1 cellular context compared by ENCODE assay signal in the genomic region with DNA sequence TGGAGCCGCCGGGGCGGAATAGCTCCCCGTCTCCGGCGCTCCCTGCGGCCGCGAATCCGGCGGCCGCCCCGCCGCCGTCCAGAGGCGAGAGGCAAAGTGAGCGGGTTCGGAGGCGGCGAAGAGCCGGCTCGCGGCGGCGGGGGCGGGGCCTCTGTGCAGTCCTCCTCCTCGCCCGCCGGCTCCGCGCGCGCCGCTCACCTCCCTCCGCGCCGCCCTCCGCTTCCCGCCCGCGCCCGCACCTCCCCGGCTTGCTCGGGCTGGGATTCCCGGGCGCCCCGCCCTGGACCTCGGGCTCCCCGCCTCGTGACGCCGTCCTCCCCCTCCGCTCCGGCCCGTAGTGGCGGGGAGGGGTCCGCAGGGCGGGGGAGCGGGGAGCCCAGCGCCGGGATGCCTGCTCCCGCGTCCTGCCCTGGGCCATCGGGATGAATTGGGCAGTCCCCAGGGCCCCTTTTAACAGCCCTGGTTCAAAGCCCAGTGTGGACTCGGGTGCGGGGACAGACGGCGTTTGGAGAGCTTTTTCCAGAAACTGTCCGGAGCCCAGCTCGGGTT.
A peak's percentile ranks its signal among the peaks of the same experiment; 100 is the strongest.
TF ChIP-seq lines count a peak whose summit lies in the region.

A gene with protein sequence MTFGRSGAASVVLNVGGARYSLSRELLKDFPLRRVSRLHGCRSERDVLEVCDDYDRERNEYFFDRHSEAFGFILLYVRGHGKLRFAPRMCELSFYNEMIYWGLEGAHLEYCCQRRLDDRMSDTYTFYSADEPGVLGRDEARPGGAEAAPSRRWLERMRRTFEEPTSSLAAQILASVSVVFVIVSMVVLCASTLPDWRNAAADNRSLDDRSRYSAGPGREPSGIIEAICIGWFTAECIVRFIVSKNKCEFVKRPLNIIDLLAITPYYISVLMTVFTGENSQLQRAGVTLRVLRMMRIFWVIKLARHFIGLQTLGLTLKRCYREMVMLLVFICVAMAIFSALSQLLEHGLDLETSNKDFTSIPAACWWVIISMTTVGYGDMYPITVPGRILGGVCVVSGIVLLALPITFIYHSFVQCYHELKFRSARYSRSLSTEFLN (minus strand): TSS at position 98 of the 549 bp plus-strand sequence. CDS start 481 bp downstream, outside the sequence.

TF ChIP-seq in WTC11, 78 proteins besides CTCF, POLR2A, EP300 and RAD21 (continued from another document and continues in another):
- TF ChIP-seq ZNF416 (CRISPR knock-in tag; IDR thresholded peaks at IDR 0.05) (no peak), NFYB (CRISPR knock-in tag; conservative IDR thresholded peaks at IDR 0.05; ENCODE audit: low read depth) (no peak), ZBTB21 (CRISPR knock-in tag; IDR thresholded peaks at IDR 0.05; ENCODE audit: borderline replicate concordance) (peak; percentile 51; the same call in 1 of the 2 replicates), EMX1 (CRISPR knock-in tag; IDR thresholded peaks at IDR 0.05) (no peak), CREM (CRISPR knock-in tag; IDR thresholded peaks at IDR 0.05) (no peak), KAT7 (CRISPR knock-in tag; IDR thresholded peaks at IDR 0.05; ENCODE audit: borderline replicate concordance) (peak; percentile 62; the same call in 1 of the 2 replicates), TEAD4 (CRISPR knock-in tag; IDR thresholded peaks at IDR 0.05) (no peak), FOXK1 (CRISPR knock-in tag; IDR thresholded peaks at IDR 0.05) (peak; percentile 15; the same call in 1 of the 2 replicates), NFATC4 (CRISPR knock-in tag; IDR thresholded peaks at IDR 0.05) (no peak), SP1 (CRISPR knock-in tag; conservative IDR thresholded peaks at IDR 0.05) (peak; percentile 46; the same call in 1 of the 2 replicates), NR2C2 (CRISPR knock-in tag; IDR thresholded peaks at IDR 0.05) (no peak), ESRRA (CRISPR knock-in tag; IDR thresholded peaks at IDR 0.05; ENCODE audit: borderline replicate concordance) (no peak), TP53 (CRISPR knock-in tag; IDR thresholded peaks at IDR 0.05) (no peak), SOX15 (CRISPR knock-in tag; IDR thresholded peaks at IDR 0.05) (no peak), GRHL2 (CRISPR knock-in tag; IDR thresholded peaks at IDR 0.05; ENCODE audit: insufficient replicate concordance, severe bottlenecking) (no peak), TCF7 (CRISPR knock-in tag; IDR thresholded peaks at IDR 0.05; ENCODE audit: low read depth) (no peak), MXD4 (CRISPR knock-in tag; IDR thresholded peaks at IDR 0.05; ENCODE audit: borderline replicate concordance) (no peak), ZNF121 (CRISPR knock-in tag; IDR thresholded peaks at IDR 0.05) (no peak), ZNF396 (CRISPR knock-in tag; IDR thresholded peaks at IDR 0.05; ENCODE audit: borderline replicate concordance) (no peak), ZNF232 (CRISPR knock-in tag; IDR thresholded peaks at IDR 0.05) (no peak), OVOL2 (CRISPR knock-in tag; IDR thresholded peaks at IDR 0.05; ENCODE audit: borderline replicate concordance) (no peak)
- TF ChIP-seq, protein P1, sequence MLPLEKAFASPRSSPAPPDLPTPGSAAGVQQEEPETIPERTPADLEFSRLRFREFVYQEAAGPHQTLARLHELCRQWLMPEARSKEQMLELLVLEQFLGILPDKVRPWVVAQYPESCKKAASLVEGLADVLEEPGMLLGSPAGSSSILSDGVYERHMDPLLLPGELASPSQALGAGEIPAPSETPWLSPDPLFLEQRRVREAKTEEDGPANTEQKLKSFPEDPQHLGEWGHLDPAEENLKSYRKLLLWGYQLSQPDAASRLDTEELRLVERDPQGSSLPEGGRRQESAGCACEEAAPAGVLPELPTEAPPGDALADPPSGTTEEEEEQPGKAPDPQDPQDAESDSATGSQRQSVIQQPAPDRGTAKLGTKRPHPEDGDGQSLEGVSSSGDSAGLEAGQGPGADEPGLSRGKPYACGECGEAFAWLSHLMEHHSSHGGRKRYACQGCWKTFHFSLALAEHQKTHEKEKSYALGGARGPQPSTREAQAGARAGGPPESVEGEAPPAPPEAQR (CRISPR knock-in tag; IDR thresholded peaks at IDR 0.05): no peak
- TF ChIP-seq, protein P2, sequence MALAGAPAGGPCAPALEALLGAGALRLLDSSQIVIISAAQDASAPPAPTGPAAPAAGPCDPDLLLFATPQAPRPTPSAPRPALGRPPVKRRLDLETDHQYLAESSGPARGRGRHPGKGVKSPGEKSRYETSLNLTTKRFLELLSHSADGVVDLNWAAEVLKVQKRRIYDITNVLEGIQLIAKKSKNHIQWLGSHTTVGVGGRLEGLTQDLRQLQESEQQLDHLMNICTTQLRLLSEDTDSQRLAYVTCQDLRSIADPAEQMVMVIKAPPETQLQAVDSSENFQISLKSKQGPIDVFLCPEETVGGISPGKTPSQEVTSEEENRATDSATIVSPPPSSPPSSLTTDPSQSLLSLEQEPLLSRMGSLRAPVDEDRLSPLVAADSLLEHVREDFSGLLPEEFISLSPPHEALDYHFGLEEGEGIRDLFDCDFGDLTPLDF (CRISPR knock-in tag; IDR thresholded peaks at IDR 0.05): no peak
- TF ChIP-seq, protein P3, sequence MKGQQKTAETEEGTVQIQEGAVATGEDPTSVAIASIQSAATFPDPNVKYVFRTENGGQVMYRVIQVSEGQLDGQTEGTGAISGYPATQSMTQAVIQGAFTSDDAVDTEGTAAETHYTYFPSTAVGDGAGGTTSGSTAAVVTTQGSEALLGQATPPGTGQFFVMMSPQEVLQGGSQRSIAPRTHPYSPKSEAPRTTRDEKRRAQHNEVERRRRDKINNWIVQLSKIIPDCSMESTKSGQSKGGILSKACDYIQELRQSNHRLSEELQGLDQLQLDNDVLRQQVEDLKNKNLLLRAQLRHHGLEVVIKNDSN (CRISPR knock-in tag; IDR thresholded peaks at IDR 0.05): peak; percentile 12; the same call in 1 of the 2 replicates
- TF ChIP-seq, protein P4, sequence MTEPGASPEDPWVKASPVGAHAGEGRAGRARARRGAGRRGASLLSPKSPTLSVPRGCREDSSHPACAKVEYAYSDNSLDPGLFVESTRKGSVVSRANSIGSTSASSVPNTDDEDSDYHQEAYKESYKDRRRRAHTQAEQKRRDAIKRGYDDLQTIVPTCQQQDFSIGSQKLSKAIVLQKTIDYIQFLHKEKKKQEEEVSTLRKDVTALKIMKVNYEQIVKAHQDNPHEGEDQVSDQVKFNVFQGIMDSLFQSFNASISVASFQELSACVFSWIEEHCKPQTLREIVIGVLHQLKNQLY (CRISPR knock-in tag; IDR thresholded peaks at IDR 0.05): no peak
- TF ChIP-seq, protein P5, sequence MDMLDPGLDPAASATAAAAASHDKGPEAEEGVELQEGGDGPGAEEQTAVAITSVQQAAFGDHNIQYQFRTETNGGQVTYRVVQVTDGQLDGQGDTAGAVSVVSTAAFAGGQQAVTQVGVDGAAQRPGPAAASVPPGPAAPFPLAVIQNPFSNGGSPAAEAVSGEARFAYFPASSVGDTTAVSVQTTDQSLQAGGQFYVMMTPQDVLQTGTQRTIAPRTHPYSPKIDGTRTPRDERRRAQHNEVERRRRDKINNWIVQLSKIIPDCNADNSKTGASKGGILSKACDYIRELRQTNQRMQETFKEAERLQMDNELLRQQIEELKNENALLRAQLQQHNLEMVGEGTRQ (CRISPR knock-in tag; IDR thresholded peaks at IDR 0.05): peak; percentile 49
- TF ChIP-seq, protein P6, sequence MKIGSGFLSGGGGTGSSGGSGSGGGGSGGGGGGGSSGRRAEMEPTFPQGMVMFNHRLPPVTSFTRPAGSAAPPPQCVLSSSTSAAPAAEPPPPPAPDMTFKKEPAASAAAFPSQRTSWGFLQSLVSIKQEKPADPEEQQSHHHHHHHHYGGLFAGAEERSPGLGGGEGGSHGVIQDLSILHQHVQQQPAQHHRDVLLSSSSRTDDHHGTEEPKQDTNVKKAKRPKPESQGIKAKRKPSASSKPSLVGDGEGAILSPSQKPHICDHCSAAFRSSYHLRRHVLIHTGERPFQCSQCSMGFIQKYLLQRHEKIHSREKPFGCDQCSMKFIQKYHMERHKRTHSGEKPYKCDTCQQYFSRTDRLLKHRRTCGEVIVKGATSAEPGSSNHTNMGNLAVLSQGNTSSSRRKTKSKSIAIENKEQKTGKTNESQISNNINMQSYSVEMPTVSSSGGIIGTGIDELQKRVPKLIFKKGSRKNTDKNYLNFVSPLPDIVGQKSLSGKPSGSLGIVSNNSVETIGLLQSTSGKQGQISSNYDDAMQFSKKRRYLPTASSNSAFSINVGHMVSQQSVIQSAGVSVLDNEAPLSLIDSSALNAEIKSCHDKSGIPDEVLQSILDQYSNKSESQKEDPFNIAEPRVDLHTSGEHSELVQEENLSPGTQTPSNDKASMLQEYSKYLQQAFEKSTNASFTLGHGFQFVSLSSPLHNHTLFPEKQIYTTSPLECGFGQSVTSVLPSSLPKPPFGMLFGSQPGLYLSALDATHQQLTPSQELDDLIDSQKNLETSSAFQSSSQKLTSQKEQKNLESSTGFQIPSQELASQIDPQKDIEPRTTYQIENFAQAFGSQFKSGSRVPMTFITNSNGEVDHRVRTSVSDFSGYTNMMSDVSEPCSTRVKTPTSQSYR (CRISPR knock-in tag; IDR thresholded peaks at IDR 0.05): no peak
- TF ChIP-seq, protein P7, sequence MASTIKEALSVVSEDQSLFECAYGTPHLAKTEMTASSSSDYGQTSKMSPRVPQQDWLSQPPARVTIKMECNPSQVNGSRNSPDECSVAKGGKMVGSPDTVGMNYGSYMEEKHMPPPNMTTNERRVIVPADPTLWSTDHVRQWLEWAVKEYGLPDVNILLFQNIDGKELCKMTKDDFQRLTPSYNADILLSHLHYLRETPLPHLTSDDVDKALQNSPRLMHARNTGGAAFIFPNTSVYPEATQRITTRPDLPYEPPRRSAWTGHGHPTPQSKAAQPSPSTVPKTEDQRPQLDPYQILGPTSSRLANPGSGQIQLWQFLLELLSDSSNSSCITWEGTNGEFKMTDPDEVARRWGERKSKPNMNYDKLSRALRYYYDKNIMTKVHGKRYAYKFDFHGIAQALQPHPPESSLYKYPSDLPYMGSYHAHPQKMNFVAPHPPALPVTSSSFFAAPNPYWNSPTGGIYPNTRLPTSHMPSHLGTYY (CRISPR knock-in tag; IDR thresholded peaks at IDR 0.05): no peak
- TF ChIP-seq, protein P8, sequence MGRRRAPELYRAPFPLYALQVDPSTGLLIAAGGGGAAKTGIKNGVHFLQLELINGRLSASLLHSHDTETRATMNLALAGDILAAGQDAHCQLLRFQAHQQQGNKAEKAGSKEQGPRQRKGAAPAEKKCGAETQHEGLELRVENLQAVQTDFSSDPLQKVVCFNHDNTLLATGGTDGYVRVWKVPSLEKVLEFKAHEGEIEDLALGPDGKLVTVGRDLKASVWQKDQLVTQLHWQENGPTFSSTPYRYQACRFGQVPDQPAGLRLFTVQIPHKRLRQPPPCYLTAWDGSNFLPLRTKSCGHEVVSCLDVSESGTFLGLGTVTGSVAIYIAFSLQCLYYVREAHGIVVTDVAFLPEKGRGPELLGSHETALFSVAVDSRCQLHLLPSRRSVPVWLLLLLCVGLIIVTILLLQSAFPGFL (CRISPR knock-in tag; IDR thresholded peaks at IDR 0.05; ENCODE audit: borderline replicate concordance): no peak
- TF ChIP-seq, protein P9, sequence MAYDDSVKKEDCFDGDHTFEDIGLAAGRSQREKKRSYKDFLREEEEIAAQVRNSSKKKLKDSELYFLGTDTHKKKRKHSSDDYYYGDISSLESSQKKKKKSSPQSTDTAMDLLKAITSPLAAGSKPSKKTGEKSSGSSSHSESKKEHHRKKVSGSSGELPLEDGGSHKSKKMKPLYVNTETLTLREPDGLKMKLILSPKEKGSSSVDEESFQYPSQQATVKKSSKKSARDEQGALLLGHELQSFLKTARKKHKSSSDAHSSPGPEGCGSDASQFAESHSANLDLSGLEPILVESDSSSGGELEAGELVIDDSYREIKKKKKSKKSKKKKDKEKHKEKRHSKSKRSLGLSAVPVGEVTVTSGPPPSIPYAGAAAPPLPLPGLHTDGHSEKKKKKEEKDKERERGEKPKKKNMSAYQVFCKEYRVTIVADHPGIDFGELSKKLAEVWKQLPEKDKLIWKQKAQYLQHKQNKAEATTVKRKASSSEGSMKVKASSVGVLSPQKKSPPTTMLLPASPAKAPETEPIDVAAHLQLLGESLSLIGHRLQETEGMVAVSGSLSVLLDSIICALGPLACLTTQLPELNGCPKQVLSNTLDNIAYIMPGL (CRISPR knock-in tag; IDR thresholded peaks at IDR 0.05): no peak
- TF ChIP-seq, protein P10, sequence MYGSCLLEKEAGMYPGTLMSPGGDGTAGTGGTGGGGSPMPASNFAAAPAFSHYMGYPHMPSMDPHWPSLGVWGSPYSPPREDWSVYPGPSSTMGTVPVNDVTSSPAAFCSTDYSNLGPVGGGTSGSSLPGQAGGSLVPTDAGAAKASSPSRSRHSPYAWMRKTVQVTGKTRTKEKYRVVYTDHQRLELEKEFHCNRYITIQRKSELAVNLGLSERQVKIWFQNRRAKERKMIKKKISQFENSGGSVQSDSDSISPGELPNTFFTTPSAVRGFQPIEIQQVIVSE (CRISPR knock-in tag; IDR thresholded peaks at IDR 0.05; ENCODE audit: borderline replicate concordance): no peak
- TF ChIP-seq, protein P11, sequence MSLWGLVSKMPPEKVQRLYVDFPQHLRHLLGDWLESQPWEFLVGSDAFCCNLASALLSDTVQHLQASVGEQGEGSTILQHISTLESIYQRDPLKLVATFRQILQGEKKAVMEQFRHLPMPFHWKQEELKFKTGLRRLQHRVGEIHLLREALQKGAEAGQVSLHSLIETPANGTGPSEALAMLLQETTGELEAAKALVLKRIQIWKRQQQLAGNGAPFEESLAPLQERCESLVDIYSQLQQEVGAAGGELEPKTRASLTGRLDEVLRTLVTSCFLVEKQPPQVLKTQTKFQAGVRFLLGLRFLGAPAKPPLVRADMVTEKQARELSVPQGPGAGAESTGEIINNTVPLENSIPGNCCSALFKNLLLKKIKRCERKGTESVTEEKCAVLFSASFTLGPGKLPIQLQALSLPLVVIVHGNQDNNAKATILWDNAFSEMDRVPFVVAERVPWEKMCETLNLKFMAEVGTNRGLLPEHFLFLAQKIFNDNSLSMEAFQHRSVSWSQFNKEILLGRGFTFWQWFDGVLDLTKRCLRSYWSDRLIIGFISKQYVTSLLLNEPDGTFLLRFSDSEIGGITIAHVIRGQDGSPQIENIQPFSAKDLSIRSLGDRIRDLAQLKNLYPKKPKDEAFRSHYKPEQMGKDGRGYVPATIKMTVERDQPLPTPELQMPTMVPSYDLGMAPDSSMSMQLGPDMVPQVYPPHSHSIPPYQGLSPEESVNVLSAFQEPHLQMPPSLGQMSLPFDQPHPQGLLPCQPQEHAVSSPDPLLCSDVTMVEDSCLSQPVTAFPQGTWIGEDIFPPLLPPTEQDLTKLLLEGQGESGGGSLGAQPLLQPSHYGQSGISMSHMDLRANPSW (CRISPR knock-in tag; conservative IDR thresholded peaks at IDR 0.05; ENCODE audit: low read depth): no peak
- TF ChIP-seq, protein P12, sequence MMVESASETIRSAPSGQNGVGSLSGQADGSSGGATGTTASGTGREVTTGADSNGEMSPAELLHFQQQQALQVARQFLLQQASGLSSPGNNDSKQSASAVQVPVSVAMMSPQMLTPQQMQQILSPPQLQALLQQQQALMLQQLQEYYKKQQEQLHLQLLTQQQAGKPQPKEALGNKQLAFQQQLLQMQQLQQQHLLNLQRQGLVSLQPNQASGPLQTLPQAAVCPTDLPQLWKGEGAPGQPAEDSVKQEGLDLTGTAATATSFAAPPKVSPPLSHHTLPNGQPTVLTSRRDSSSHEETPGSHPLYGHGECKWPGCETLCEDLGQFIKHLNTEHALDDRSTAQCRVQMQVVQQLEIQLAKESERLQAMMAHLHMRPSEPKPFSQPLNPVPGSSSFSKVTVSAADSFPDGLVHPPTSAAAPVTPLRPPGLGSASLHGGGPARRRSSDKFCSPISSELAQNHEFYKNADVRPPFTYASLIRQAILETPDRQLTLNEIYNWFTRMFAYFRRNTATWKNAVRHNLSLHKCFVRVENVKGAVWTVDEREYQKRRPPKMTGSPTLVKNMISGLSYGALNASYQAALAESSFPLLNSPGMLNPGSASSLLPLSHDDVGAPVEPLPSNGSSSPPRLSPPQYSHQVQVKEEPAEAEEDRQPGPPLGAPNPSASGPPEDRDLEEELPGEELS (CRISPR knock-in tag; IDR thresholded peaks at IDR 0.05): no peak
- TF ChIP-seq, protein P13, sequence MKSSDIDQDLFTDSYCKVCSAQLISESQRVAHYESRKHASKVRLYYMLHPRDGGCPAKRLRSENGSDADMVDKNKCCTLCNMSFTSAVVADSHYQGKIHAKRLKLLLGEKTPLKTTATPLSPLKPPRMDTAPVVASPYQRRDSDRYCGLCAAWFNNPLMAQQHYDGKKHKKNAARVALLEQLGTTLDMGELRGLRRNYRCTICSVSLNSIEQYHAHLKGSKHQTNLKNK (CRISPR knock-in tag; IDR thresholded peaks at IDR 0.05): no peak
